ENCODE assay signal across 10 cellular contexts in the genomic region with DNA sequence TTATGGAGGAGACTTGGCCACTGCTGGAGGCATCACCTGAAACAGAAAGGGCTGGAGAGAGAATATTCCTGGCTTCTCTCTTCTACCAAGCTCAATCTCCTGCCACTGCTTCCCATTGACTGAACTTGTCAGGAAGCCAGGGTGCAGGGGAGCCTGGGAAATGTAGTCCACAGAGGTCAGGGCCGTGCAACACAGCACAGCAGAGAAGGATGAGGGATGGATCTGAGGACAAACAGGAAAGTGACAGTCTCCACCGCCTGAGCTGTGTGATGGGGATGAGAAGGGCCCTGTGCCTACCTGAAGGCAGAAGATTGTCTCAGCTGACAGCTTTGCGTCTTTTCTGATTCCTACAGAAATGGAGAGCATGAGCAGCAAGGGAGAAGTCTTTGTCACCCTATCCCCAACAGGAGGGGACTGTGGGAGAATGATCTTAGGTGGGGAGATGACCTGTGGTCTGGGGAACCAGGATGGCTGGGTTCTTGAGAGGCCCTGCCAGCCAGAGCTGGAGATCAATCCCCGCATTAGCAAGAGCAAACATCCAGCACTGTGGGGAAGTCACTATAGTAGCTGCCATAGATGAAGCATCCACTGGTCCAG.
A peak's percentile ranks its signal among the peaks of the same experiment; 100 is the strongest.
DNase-seq lines count a peak whose midpoint lies in the region; ATAC-seq, FAIRE-seq and TF ChIP-seq lines count a peak whose summit lies in the region.
"Had no signal": no experiment of that assay in that cellular context is flagged by ENCODE, and none has a peak within 500 bp of the region (broad histone marks: within the 10 kb centered on the region; RNA-seq: fewer than 3 reads in every experiment).

No MANE protein-coding gene starts in this region.

- 70% methylated on average over 4 of the region's 4 CpGs for whole genome bisulfite sequencing in prostate gland
- 67 to 76% methylated on average over 3 to 4 of the region's 4 CpGs for WGBS in esophagus squamous epithelium, 2 donors

- no peak for TF ChIP-seq POLR2A in prostate gland (IDR thresholded peaks at IDR 0.05)
- no peak for TF ChIP-seq POLR2A in esophagus squamous epithelium (IDR thresholded peaks at IDR 0.05)

- intact Hi-C loops in prostate gland (cut with DNase I) (no loop called here), esophagus squamous epithelium (cut with DNase I) (no loop called here)

- peaks cover 6% of the 10 kb centered on the region; the same call in 1 of the 2 replicates for H3K9me3 ChIP-seq in OCI-LY3 (ENCODE audit: insufficient read depth, low read length)
- H3K9me3 ChIP-seq in prostate gland = no peaks in the 10 kb centered on the region
- no peaks in the 10 kb centered on the region for H3K9me3 ChIP-seq in esophagus squamous epithelium

- no peak overlapping the region; the same call in 1 of the 2 replicates for H2AFZ ChIP-seq in OCI-LY3 (ENCODE audit: low read depth, low read length)

- H3K4me2 ChIP-seq in OCI-LY3 (ENCODE audit: low read length) = peak overlapping the region; percentile 34; the same call in 1 of the 2 replicates

- H3K27me3 ChIP-seq in OCI-LY3 (ENCODE audit: low read depth, low read length) = peaks cover 21% of the 10 kb centered on the region
- H3K27me3 ChIP-seq in prostate gland (replicated peaks; ENCODE audit: insufficient read depth) = no peaks in the 10 kb centered on the region
- no peaks in the 10 kb centered on the region for H3K27me3 ChIP-seq in esophagus squamous epithelium

- peaks cover 6% of the 10 kb centered on the region for H3K36me3 ChIP-seq in OCI-LY3 (replicated peaks; ENCODE audit: low read depth, low read length)
- H3K36me3 ChIP-seq in prostate gland = no peaks in the 10 kb centered on the region
- no peaks in the 10 kb centered on the region for H3K36me3 ChIP-seq in esophagus squamous epithelium

- ATAC-seq in HG02973 (IDR thresholded peaks at IDR 0.05; ENCODE audit: unreplicated experiment) (no peak), HG02798 (IDR thresholded peaks at IDR 0.05; ENCODE audit: poor library complexity, unreplicated experiment) (no peak)
- ATAC-seq: stimulated activated naive B cell treated with anti-CD40 and anti-IgM and Interleukin-4, amounts not matched to agents 10 μg/mL and 1 μg/mL and 100 μg/mL, for 72 hours had no signal

- no peak for DNase-seq in GM19239 (ENCODE audit: insufficient read length, low spot score)
- DNase-seq in fibroblast of mammary gland (ENCODE audit: low read depth) = peak; percentile 54
- peak; percentile 42 for DNase-seq in prostate gland (ENCODE audit: low spot score)
- DNase-seq in activated naive CD4-positive, alpha-beta T cell (lab: John Stamatoyannopoulos, UW) = no peak
- no peak for DNase-seq in esophagus squamous epithelium (lab: John Stamatoyannopoulos, UW)
- DNase-seq: kidney; stimulated activated naive B cell treated with anti-CD40 and anti-IgM and Interleukin-4, amounts not matched to agents 10 μg/mL and 1 μg/mL and 100 μg/mL, for 72 hours had no signal

- H3K9ac ChIP-seq in OCI-LY3 (ENCODE audit: low read length) = no peak overlapping the region

- H3K4me1 ChIP-seq in OCI-LY3 (ENCODE audit: low read length) (peaks cover 32% of the 10 kb centered on the region), prostate gland (replicated peaks) (peaks cover under 1% of the 10 kb centered on the region), esophagus squamous epithelium (peaks cover 0 to 23% (median 6%) of the 10 kb centered on the region in 3 donors)

- TF ChIP-seq CTCF in OCI-LY3 (IDR thresholded peaks at IDR 0.05; ENCODE audit: low read depth, low read length) = no peak
- no peak for TF ChIP-seq CTCF in fibroblast of mammary gland (conservative IDR thresholded peaks at IDR 0.05; ENCODE audit: control insufficient read depth, insufficient read depth, low read depth, low read length)
- no peak for TF ChIP-seq CTCF in prostate gland (IDR thresholded peaks at IDR 0.05)
- no peak for TF ChIP-seq CTCF in esophagus squamous epithelium (IDR thresholded peaks at IDR 0.05)

- no peaks in the 10 kb centered on the region for H4K20me1 ChIP-seq in OCI-LY3 (ENCODE audit: insufficient read depth, low read length)

- no peaks in the 10 kb centered on the region for H3K79me2 ChIP-seq in OCI-LY3 (ENCODE audit: low read length)

- peak; percentile 86 for FAIRE-seq in GM19239 (lab: Jason Lieb, UNC)
- FAIRE-seq: kidney had no signal

- H3K27ac ChIP-seq in OCI-LY3 (ENCODE audit: low read length) (no peak overlapping the region), prostate gland (no peak overlapping the region), esophagus squamous epithelium (no peak overlapping the region)

- H3K4me3 ChIP-seq in OCI-LY3 (ENCODE audit: low read length) (0 out of 2 replicates have a peak overlapping the region, but pooled peaks have one; percentile 9), fibroblast of mammary gland (ENCODE audit: control insufficient read depth, low read depth, low read length) (no peak overlapping the region), prostate gland (no peak overlapping the region), esophagus squamous epithelium (no peak overlapping the region)

Comparison
In these comparisons a context has a peak if more than half of its experiments do, and no peak if none do; other contexts are left out.
1. DNase-seq: peak in fibroblast of mammary gland (single experiment) and prostate gland (single experiment); none in GM19239 (single experiment), activated naive CD4-positive, alpha-beta T cell (0 of 4) and esophagus squamous epithelium (single experiment).